Comparison of ENCODE assay signal across 29 cellular contexts in genomic region chr2:218031261-218031660, GRCh38. TPM values are rescaled to one million over a fixed set of nuclear protein-coding genes. Genes with fewer than 3 reads are reported as not detected.
"Had no signal": no experiment of that assay in that cellular context is flagged by ENCODE, and none has a peak within 500 bp of the region (broad histone marks: within the 10 kb centered on the region; RNA-seq: fewer than 3 reads in every experiment).

No MANE protein-coding gene starts in this region.

- H3K27ac ChIP-seq: adrenal gland, dorsolateral prefrontal cortex, heart left ventricle, parathyroid adenoma, stomach, suprapubic skin, tibial nerve, uterus had no signal

- H3K9ac ChIP-seq: parathyroid adenoma had no signal

- FAIRE-seq: colon, islet of Langerhans, small intestine had no signal

- H3K27me3 Mint-ChIP-seq: activated naive CD8-positive, alpha-beta T cell; activated T-cell treated with anti-CD3 and anti-CD28 coated beads, Interleukin-2, amount 50 U/mL, for 24 hours; activated T-helper 17 cell treated with anti-CD3 and anti-CD28 coated beads, Interleukin-2, amount 50 U/mL, for 72 hours; central memory CD8-positive, alpha-beta T cell; stimulated activated memory B cell treated with anti-CD40 and anti-IgM and Interleukin-4, amounts not matched to agents 10 μg/mL and 1 μg/mL and 100 μg/mL, for 72 hours; T-helper 17 cell had no signal

- H3K4me3 ChIP-seq: adrenal gland, ascending aorta, dorsolateral prefrontal cortex, heart left ventricle, stomach, suprapubic skin, tibial nerve, uterus had no signal

- H3K9me3 ChIP-seq: adrenal gland, ascending aorta, heart left ventricle, stomach, suprapubic skin, tibial nerve, uterus had no signal

- H3K4me3 Mint-ChIP-seq: activated CD8-positive, alpha-beta T cell treated with anti-CD3 and anti-CD28 coated beads, Interleukin-2, amount 10 ng/mL, durations not matched to agents 7 days and 5 days; activated naive CD8-positive, alpha-beta T cell; activated T-cell treated with anti-CD3 and anti-CD28 coated beads, Interleukin-2, amount 50 U/mL, for 24 hours; activated T-helper 17 cell treated with anti-CD3 and anti-CD28 coated beads, Interleukin-2, amount 50 U/mL, for 72 hours; central memory CD8-positive, alpha-beta T cell; endodermal cell; nephron; stimulated activated memory B cell treated with anti-CD40 and anti-IgM and Interleukin-4, amounts not matched to agents 10 μg/mL and 1 μg/mL and 100 μg/mL, for 72 hours had no signal

- H3K4me1 ChIP-seq: parathyroid adenoma had no signal

- ATAC-seq: activated CD8-positive, alpha-beta T cell treated with anti-CD3 and anti-CD28 coated beads, Interleukin-2, amount 10 ng/mL, durations not matched to agents 7 days and 5 days; activated T-helper 17 cell treated with anti-CD3 and anti-CD28 coated beads, Interleukin-2, amount 50 U/mL, for 72 hours; heart left ventricle; left colon; sciatic nerve; stimulated activated memory B cell treated with anti-CD40 and anti-IgM and Interleukin-4, amounts not matched to agents 10 μg/mL and 1 μg/mL and 100 μg/mL, for 72 hours; T-helper 17 cell had no signal

- H3K36me3 ChIP-seq: adrenal gland, ascending aorta, heart left ventricle, stomach, suprapubic skin, tibial nerve, uterus had no signal

- H3K27ac Mint-ChIP-seq: activated CD8-positive, alpha-beta T cell treated with anti-CD3 and anti-CD28 coated beads, Interleukin-2, amount 10 ng/mL, durations not matched to agents 7 days and 5 days; activated naive CD8-positive, alpha-beta T cell; activated T-cell treated with anti-CD3 and anti-CD28 coated beads, Interleukin-2, amount 50 U/mL, for 24 hours; activated T-helper 17 cell treated with anti-CD3 and anti-CD28 coated beads, Interleukin-2, amount 50 U/mL, for 72 hours; endodermal cell; nephron; stimulated activated memory B cell treated with anti-CD40 and anti-IgM and Interleukin-4, amounts not matched to agents 10 μg/mL and 1 μg/mL and 100 μg/mL, for 72 hours had no signal

- H2AFZ ChIP-seq: parathyroid adenoma had no signal

- H3K36me3 Mint-ChIP-seq: activated naive CD8-positive, alpha-beta T cell; stimulated activated memory B cell treated with anti-CD40 and anti-IgM and Interleukin-4, amounts not matched to agents 10 μg/mL and 1 μg/mL and 100 μg/mL, for 72 hours had no signal

- H3K79me2 ChIP-seq: parathyroid adenoma had no signal

- H3K27me3 ChIP-seq: adrenal gland, ascending aorta, tibial nerve, uterus had no signal

- H3K4me1 Mint-ChIP-seq: activated T-helper 17 cell treated with anti-CD3 and anti-CD28 coated beads, Interleukin-2, amount 50 U/mL, for 72 hours; central memory CD8-positive, alpha-beta T cell; nephron had no signal

- H3K9me3 Mint-ChIP-seq: activated T-cell treated with anti-CD3 and anti-CD28 coated beads, Interleukin-2, amount 50 U/mL, for 24 hours; activated T-helper 17 cell treated with anti-CD3 and anti-CD28 coated beads, Interleukin-2, amount 50 U/mL, for 72 hours; central memory CD8-positive, alpha-beta T cell; endodermal cell; nephron; stimulated activated memory B cell treated with anti-CD40 and anti-IgM and Interleukin-4, amounts not matched to agents 10 μg/mL and 1 μg/mL and 100 μg/mL, for 72 hours had no signal

- DNase-seq: activated CD4-positive, alpha-beta T cell treated with anti-CD3 and anti-CD28 coated beads for 48 hours; activated CD4-positive, CD25-positive, alpha-beta regulatory T cell; activated CD8-positive, alpha-beta T cell treated with anti-CD3 and anti-CD28 coated beads, Interleukin-2, amount 10 ng/mL, durations not matched to agents 7 days and 5 days; left colon; mesenchymal stem cell; small intestine; T-helper 17 cell; uterus had no signal

RNA-seq across cellular contexts. Expression of gene RUFY4, which starts 37.8 kb away (rescaled TPM):
- total RNA-seq: ascending aorta, fibroblast of villous mesenchyme, lower leg skin, pulmonary artery endothelial cell, stomach, suprapubic skin, tibial nerve had no signal
- polyA plus RNA-seq: heart left ventricle had no signal
